Comparison of ENCODE assay signal across 20 cellular contexts in the genomic region with DNA sequence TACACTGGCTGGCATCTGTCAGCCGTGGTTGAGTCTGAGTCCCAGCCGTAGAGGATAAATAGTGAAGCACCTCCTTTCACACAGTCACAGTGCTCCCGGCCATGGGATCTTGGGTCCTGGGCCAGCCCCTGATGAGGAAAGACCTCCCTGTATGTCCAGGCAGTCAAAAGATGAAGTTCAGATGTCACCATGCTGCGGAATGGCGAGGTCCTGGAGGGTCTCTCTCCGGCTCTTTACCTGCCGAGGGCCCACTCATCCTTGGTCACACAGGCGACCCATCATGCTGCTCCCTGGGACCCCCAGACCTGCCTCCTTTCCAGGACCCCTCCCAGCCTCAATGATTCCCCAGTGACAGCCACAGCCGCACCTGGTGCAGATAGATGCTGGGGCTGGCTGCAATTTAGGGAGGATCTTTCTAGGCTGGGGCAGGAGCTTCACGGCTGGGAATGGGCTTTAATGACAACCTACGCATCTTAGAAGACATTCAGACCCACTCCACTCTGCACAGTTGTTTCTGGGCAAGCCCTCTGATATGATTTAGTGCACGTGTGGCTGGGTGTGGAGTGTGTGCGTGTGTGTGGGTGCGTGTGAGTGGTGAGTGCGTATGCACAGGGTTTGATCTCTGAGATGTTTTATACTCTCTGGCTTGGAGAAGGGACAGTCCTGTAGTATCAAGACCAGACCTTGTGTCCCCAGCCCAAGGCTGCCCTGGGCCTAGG.
DNase-seq lines count a peak whose midpoint lies in the region; ATAC-seq and TF ChIP-seq lines count a peak whose summit lies in the region.
"Had no signal": no experiment of that assay in that cellular context is flagged by ENCODE, and none has a peak within 500 bp of the region (broad histone marks: within the 10 kb centered on the region; RNA-seq: fewer than 3 reads in every experiment).

No MANE protein-coding gene starts in this region.

- H3K9me2 ChIP-seq in Loucy (replicated peaks; ENCODE audit: low read depth, low read length) = no peaks in the 10 kb centered on the region

- peaks cover 3% of the 10 kb centered on the region for H3K9me3 Mint-ChIP-seq in activated CD4-positive, alpha-beta T cell treated with anti-CD3 and anti-CD28 coated beads, Interleukin-2, amount 10 ng/mL, durations not matched to agents 7 days and 5 days
- no peaks in the 10 kb centered on the region for H3K9me3 Mint-ChIP-seq in activated CD4-positive, alpha-beta T cell treated with anti-CD3 and anti-CD28 coated beads, Interleukin-2, amount 10 ng/mL, durations not matched to agents 24 days and 14 days
- no peaks in the 10 kb centered on the region for H3K9me3 Mint-ChIP-seq in mesothelial cell of epicardium
- H3K9me3 Mint-ChIP-seq in activated naive CD4-positive, alpha-beta T cell treated with anti-CD3 and anti-CD28 coated beads, Interleukin-2, amount 50 U/mL, for 72 hours = peaks cover 0 to 4% of the 10 kb centered on the region in 2 donors
- H3K9me3 Mint-ChIP-seq: CD4-positive, alpha-beta T cell had no signal

- no peak overlapping the region for H3K27ac ChIP-seq in aorta (ENCODE audit: low read depth in 1 of 2, low read length in 2 of 2)
- no peak overlapping the region for H3K27ac ChIP-seq in SJCRH30
- H3K27ac ChIP-seq: PC-9, RWPE1 had no signal

- H3K27ac Mint-ChIP-seq in activated CD4-positive, alpha-beta T cell treated with anti-CD3 and anti-CD28 coated beads, Interleukin-2, amount 10 ng/mL, durations not matched to agents 7 days and 5 days = peak overlapping the region; percentile 20
- H3K27ac Mint-ChIP-seq in activated CD4-positive, alpha-beta T cell treated with anti-CD3 and anti-CD28 coated beads, Interleukin-2, amount 10 ng/mL, durations not matched to agents 24 days and 14 days = no peak overlapping the region
- H3K27ac Mint-ChIP-seq in mesothelial cell of epicardium = peak overlapping the region; percentile 41
- no peak overlapping the region for H3K27ac Mint-ChIP-seq in activated naive CD4-positive, alpha-beta T cell treated with anti-CD3 and anti-CD28 coated beads, Interleukin-2, amount 50 U/mL, for 72 hours
- H3K27ac Mint-ChIP-seq: CD4-positive, alpha-beta T cell had no signal

- H3K4me3 ChIP-seq in Loucy (ENCODE audit: low read length, poor library complexity, severe bottlenecking) (no peak overlapping the region), aorta (ENCODE audit: low read length in 2 of 2) (no peak overlapping the region), SJCRH30 (no peak overlapping the region)
- H3K4me3 ChIP-seq: K562, PC-9 had no signal

- intact Hi-C loops in activated CD4-positive, alpha-beta T cell treated with anti-CD3 and anti-CD28 coated beads, Interleukin-2, amount 10 ng/mL, durations not matched to agents 24 days and 14 days (cut with micrococcal nuclease) = no loop called here
- intact Hi-C loops in aorta (cut with DNase I) = no loop called here

- H3K9ac ChIP-seq in Loucy (ENCODE audit: low read depth, low read length, poor library complexity, severe bottlenecking) = peak overlapping the region; percentile 65

- H3K36me3 Mint-ChIP-seq in activated CD4-positive, alpha-beta T cell treated with anti-CD3 and anti-CD28 coated beads, Interleukin-2, amount 10 ng/mL, durations not matched to agents 7 days and 5 days (ENCODE audit: low read depth) = no peaks in the 10 kb centered on the region
- no peaks in the 10 kb centered on the region for H3K36me3 Mint-ChIP-seq in activated CD4-positive, alpha-beta T cell treated with anti-CD3 and anti-CD28 coated beads, Interleukin-2, amount 10 ng/mL, durations not matched to agents 24 days and 14 days (ENCODE audit: low read depth)
- no peaks in the 10 kb centered on the region for H3K36me3 Mint-ChIP-seq in mesothelial cell of epicardium
- H3K36me3 Mint-ChIP-seq in activated naive CD4-positive, alpha-beta T cell treated with anti-CD3 and anti-CD28 coated beads, Interleukin-2, amount 50 U/mL, for 72 hours = no peaks in the 10 kb centered on the region

- H3K4me1 ChIP-seq in Loucy (ENCODE audit: insufficient read depth, low read length, poor library complexity, severe bottlenecking) = peaks cover 45% of the 10 kb centered on the region
- no peaks in the 10 kb centered on the region for H3K4me1 ChIP-seq in aorta (ENCODE audit: control insufficient read depth in 1 of 2, insufficient read depth in 2 of 2, low read length in 2 of 2)
- peaks cover 2% of the 10 kb centered on the region; the same call in 1 of the 2 replicates for H3K4me1 ChIP-seq in SJCRH30

- no peaks in the 10 kb centered on the region for H3K36me3 ChIP-seq in Loucy (ENCODE audit: insufficient read depth, low read length)
- no peaks in the 10 kb centered on the region for H3K36me3 ChIP-seq in aorta (ENCODE audit: control insufficient read depth in 1 of 2, insufficient read depth in 2 of 2, low read length in 1 of 2)
- no peaks in the 10 kb centered on the region for H3K36me3 ChIP-seq in SJCRH30

- no peaks in the 10 kb centered on the region for H3K79me2 ChIP-seq in Loucy (ENCODE audit: insufficient read depth, low read length)

- CTCF ChIA-PET in activated CD4-positive, alpha-beta T cell treated with anti-CD3 and anti-CD28 coated beads, Interleukin-2, amount 10 ng/mL, durations not matched to agents 7 days and 5 days (lab: Charles Lee) = interaction anchor here (0.9 kb wide), 1 partner anchor 394 kb away, joined by 3 read pairs; a partner anchor contains a TSS

- no peak overlapping the region for H3K4me3 Mint-ChIP-seq in activated CD4-positive, alpha-beta T cell treated with anti-CD3 and anti-CD28 coated beads, Interleukin-2, amount 10 ng/mL, durations not matched to agents 7 days and 5 days
- no peak overlapping the region for H3K4me3 Mint-ChIP-seq in activated CD4-positive, alpha-beta T cell treated with anti-CD3 and anti-CD28 coated beads, Interleukin-2, amount 10 ng/mL, durations not matched to agents 24 days and 14 days
- no peak overlapping the region for H3K4me3 Mint-ChIP-seq in mesothelial cell of epicardium
- H3K4me3 Mint-ChIP-seq: B cell; CD4-positive, alpha-beta T cell had no signal

- H2AFZ ChIP-seq in Loucy (ENCODE audit: low read length) = no peak overlapping the region
- H2AFZ ChIP-seq: PC-9 had no signal

- ATAC-seq in aorta (ENCODE audit: low FRiP score) = no peak
- ATAC-seq in activated naive CD4-positive, alpha-beta T cell treated with anti-CD3 and anti-CD28 coated beads, Interleukin-2, amount 50 U/mL, for 72 hours = no peak
- ATAC-seq: K562 had no signal

- H3K27me3 Mint-ChIP-seq in activated CD4-positive, alpha-beta T cell treated with anti-CD3 and anti-CD28 coated beads, Interleukin-2, amount 10 ng/mL, durations not matched to agents 7 days and 5 days = no peaks in the 10 kb centered on the region
- peaks cover 2% of the 10 kb centered on the region for H3K27me3 Mint-ChIP-seq in activated CD4-positive, alpha-beta T cell treated with anti-CD3 and anti-CD28 coated beads, Interleukin-2, amount 10 ng/mL, durations not matched to agents 24 days and 14 days
- H3K27me3 Mint-ChIP-seq in mesothelial cell of epicardium (ENCODE audit: low read depth) = no peaks in the 10 kb centered on the region

- H4K20me1 ChIP-seq in Loucy (ENCODE audit: insufficient read depth, low read length, poor library complexity, severe bottlenecking) = no peaks in the 10 kb centered on the region

- no peak overlapping the region for H3K4me2 ChIP-seq in Loucy (ENCODE audit: low read depth, low read length, poor library complexity, severe bottlenecking)
- H3K4me2 ChIP-seq: PC-9 had no signal

- POLR2A ChIA-PET in activated CD4-positive, alpha-beta T cell treated with anti-CD3 and anti-CD28 coated beads, Interleukin-2, amount 10 ng/mL, durations not matched to agents 7 days and 5 days (lab: Charles Lee) = no interaction called here

- 75 to 83% methylated on average over 15 of the region's 15 CpGs for WGBS in aorta, 2 donors

- DNase-seq in activated CD4-positive, alpha-beta T cell treated with anti-CD3 and anti-CD28 coated beads, Interleukin-2, amount 10 ng/mL, durations not matched to agents 7 days and 5 days = no peak
- DNase-seq in activated CD4-positive, alpha-beta T cell treated with anti-CD3 and anti-CD28 coated beads, Interleukin-2, amount 10 ng/mL, durations not matched to agents 24 days and 14 days = no peak
- DNase-seq in mesothelial cell of epicardium (ENCODE audit: low spot score in 2 of 2, unreplicated experiment in 2 of 2) = no peak
- peak; percentile 35 to 64 for DNase-seq in aorta
- no peak for DNase-seq in activated naive CD4-positive, alpha-beta T cell treated with anti-CD3 and anti-CD28 coated beads, Interleukin-2, amount 50 U/mL, for 72 hours (ENCODE audit: low spot score in 2 of 2)
- no peak for DNase-seq in NCI-H2029 treated with DMSO at 0.1 percent for 48 hours (lab: John Stamatoyannopoulos, UW)
- no peak for DNase-seq in SJCRH30
- DNase-seq: 8988T; Caco-2; CD4-positive, alpha-beta T cell; HCEC 1CT; NCI-H1694 treated with DMSO at 0.1 percent for 48 hours; NCI-H345; NCI-H526; PC-9; SIG-M5 had no signal

- H3K4me1 Mint-ChIP-seq in activated CD4-positive, alpha-beta T cell treated with anti-CD3 and anti-CD28 coated beads, Interleukin-2, amount 10 ng/mL, durations not matched to agents 7 days and 5 days = peaks cover 12% of the 10 kb centered on the region
- peaks cover 5% of the 10 kb centered on the region for H3K4me1 Mint-ChIP-seq in activated CD4-positive, alpha-beta T cell treated with anti-CD3 and anti-CD28 coated beads, Interleukin-2, amount 10 ng/mL, durations not matched to agents 24 days and 14 days
- peaks cover 71% of the 10 kb centered on the region for H3K4me1 Mint-ChIP-seq in mesothelial cell of epicardium

- H3F3A ChIP-seq in Loucy (ENCODE audit: low read depth) = no peaks in the 10 kb centered on the region

- no peaks in the 10 kb centered on the region for H3K27me3 ChIP-seq in Loucy (ENCODE audit: insufficient read depth, low read length, poor library complexity, severe bottlenecking)
- no peaks in the 10 kb centered on the region for H3K27me3 ChIP-seq in aorta (ENCODE audit: control insufficient read depth in 1 of 2, insufficient read depth in 2 of 2, low read length in 1 of 2)
- H3K27me3 ChIP-seq in SJCRH30 = peaks cover 13% of the 10 kb centered on the region; the same call in 1 of the 2 replicates

- no peaks in the 10 kb centered on the region for H3K9me3 ChIP-seq in Loucy (ENCODE audit: insufficient read depth, low read depth, low read length)
- H3K9me3 ChIP-seq in aorta (ENCODE audit: control insufficient read depth, low read length) = no peaks in the 10 kb centered on the region
- H3K9me3 ChIP-seq in SJCRH30 (replicated peaks) = no peaks in the 10 kb centered on the region
- H3K9me3 ChIP-seq: Caco-2 had no signal

- TF ChIP-seq CTCF in Loucy (conservative IDR thresholded peaks at IDR 0.05; ENCODE audit: low read length) (no peak), mesothelial cell of epicardium (IDR thresholded peaks at IDR 0.05; ENCODE audit: unreplicated experiment) (no peak)

Comparison
In these comparisons a context has a peak if more than half of its experiments do, and no peak if none do; other contexts are left out.
1. H3K27ac Mint-ChIP-seq: peak in activated CD4-positive, alpha-beta T cell treated with anti-CD3 and anti-CD28 coated beads, Interleukin-2, amount 10 ng/mL, durations not matched to agents 7 days and 5 days (single experiment) and mesothelial cell of epicardium (single experiment); none in activated CD4-positive, alpha-beta T cell treated with anti-CD3 and anti-CD28 coated beads, Interleukin-2, amount 10 ng/mL, durations not matched to agents 24 days and 14 days (single experiment) and activated naive CD4-positive, alpha-beta T cell treated with anti-CD3 and anti-CD28 coated beads, Interleukin-2, amount 50 U/mL, for 72 hours (0 of 2).
2. DNase-seq: peak in aorta (2 of 2); none in activated CD4-positive, alpha-beta T cell treated with anti-CD3 and anti-CD28 coated beads, Interleukin-2, amount 10 ng/mL, durations not matched to agents 7 days and 5 days (single experiment), activated CD4-positive, alpha-beta T cell treated with anti-CD3 and anti-CD28 coated beads, Interleukin-2, amount 10 ng/mL, durations not matched to agents 24 days and 14 days (single experiment), mesothelial cell of epicardium (0 of 2), activated naive CD4-positive, alpha-beta T cell treated with anti-CD3 and anti-CD28 coated beads, Interleukin-2, amount 50 U/mL, for 72 hours (0 of 2), NCI-H2029 treated with DMSO at 0.1 percent for 48 hours (single experiment) and SJCRH30 (0 of 2).